In genomic region chr15:53036641-53037040, GRCh38 we compare ENCODE assay signal across 30 cellular contexts.
"Had no signal": no experiment of that assay in that cellular context is flagged by ENCODE, and none has a peak within 500 bp of the region (broad histone marks: within the 10 kb centered on the region; RNA-seq: fewer than 3 reads in every experiment).

No MANE protein-coding gene starts in this region.

- H3K27me3 Mint-ChIP-seq: activated CD4-positive, alpha-beta memory T cell treated with anti-CD3 and anti-CD28 coated beads, Interleukin-2, amount 10 ng/mL, durations not matched to agents 7 days and 5 days; activated CD4-positive, alpha-beta T cell treated with anti-CD3 and anti-CD28 coated beads, Interleukin-2, amount 10 ng/mL, durations not matched to agents 7 days and 5 days; activated naive CD4-positive, alpha-beta T cell treated with anti-CD3 and anti-CD28 coated beads, Interleukin-2, amount 10 ng/mL, durations not matched to agents 7 days and 5 days; activated naive CD8-positive, alpha-beta T cell treated with anti-CD3 and anti-CD28 coated beads, Interleukin-2, amount 10 ng/mL, durations not matched to agents 7 days and 5 days had no signal

- ATAC-seq: activated naive CD4-positive, alpha-beta T cell treated with anti-CD3 and anti-CD28 coated beads, Interleukin-2, amount 50 U/mL, for 72 hours; activated T-cell treated with anti-CD3 and anti-CD28 coated beads, Interleukin-2, amount 50 U/mL, for 72 hours; effector memory CD8-positive, alpha-beta T cell; gastroesophageal sphincter; heart right ventricle; T-helper 17 cell had no signal

- DNase-seq: activated CD4-positive, alpha-beta memory T cell treated with anti-CD3 and anti-CD28 coated beads, Interleukin-2, amount 10 ng/mL, durations not matched to agents 7 days and 5 days; activated CD4-positive, alpha-beta T cell treated with anti-CD3 and anti-CD28 coated beads for 1 hour; activated CD4-positive, alpha-beta T cell treated with anti-CD3 and anti-CD28 coated beads for 4 hours; activated CD4-positive, alpha-beta T cell treated with anti-CD3 and anti-CD28 coated beads, Interleukin-2, amount 10 ng/mL, durations not matched to agents 7 days and 5 days; activated CD4-positive, alpha-beta T cell treated with anti-CD3 and anti-CD28 coated beads, Interleukin-2, amount 50 U/mL, for 4 hours; activated CD8-positive, alpha-beta memory T cell treated with anti-CD3 and anti-CD28 coated beads, Interleukin-2, amount 50 U/mL, for 48 hours; activated gamma-delta T cell; activated naive CD4-positive, alpha-beta T cell; activated naive CD4-positive, alpha-beta T cell treated with anti-CD3 and anti-CD28 coated beads, Interleukin-2, amount 10 ng/mL, durations not matched to agents 7 days and 5 days; activated naive CD8-positive, alpha-beta T cell treated with anti-CD3 and anti-CD28 coated beads, Interleukin-2, amount 10 ng/mL, durations not matched to agents 7 days and 5 days; activated T-cell treated with anti-CD3 and anti-CD28 coated beads for 4 hours; activated T-cell treated with anti-CD3 and anti-CD28 coated beads, Interleukin-2, amount 50 U/mL, for 24 hours; activated T-cell treated with anti-CD3 and anti-CD28 coated beads, Interleukin-2, amount 50 U/mL, for 72 hours; dermis blood vessel endothelial cell; effector CD4-positive, alpha-beta T cell; effector memory CD8-positive, alpha-beta T cell; esophagus squamous epithelium; foreskin melanocyte; heart right ventricle; T-helper 1 cell; T-helper 17 cell; T1000 had no signal

- H3K36me3 Mint-ChIP-seq: activated naive CD4-positive, alpha-beta T cell treated with anti-CD3 and anti-CD28 coated beads, Interleukin-2, amount 10 ng/mL, durations not matched to agents 7 days and 5 days; activated naive CD4-positive, alpha-beta T cell treated with anti-CD3 and anti-CD28 coated beads, Interleukin-2, amount 50 U/mL, for 72 hours; activated naive CD8-positive, alpha-beta T cell treated with anti-CD3 and anti-CD28 coated beads, Interleukin-2, amount 10 ng/mL, durations not matched to agents 7 days and 5 days; brain had no signal

- H3K4me1 ChIP-seq: ascending aorta, esophagus squamous epithelium, gastroesophageal sphincter, heart right ventricle had no signal

- H3K4me3 ChIP-seq: ascending aorta, coronary artery, esophagus squamous epithelium, gastroesophageal sphincter, heart right ventricle had no signal

- H3K9me3 Mint-ChIP-seq: activated CD4-positive, alpha-beta memory T cell treated with anti-CD3 and anti-CD28 coated beads, Interleukin-2, amount 10 ng/mL, durations not matched to agents 7 days and 5 days; activated CD4-positive, alpha-beta T cell treated with anti-CD3 and anti-CD28 coated beads, Interleukin-2, amount 10 ng/mL, durations not matched to agents 7 days and 5 days; activated naive CD4-positive, alpha-beta T cell treated with anti-CD3 and anti-CD28 coated beads, Interleukin-2, amount 10 ng/mL, durations not matched to agents 7 days and 5 days; activated naive CD4-positive, alpha-beta T cell treated with anti-CD3 and anti-CD28 coated beads, Interleukin-2, amount 50 U/mL, for 72 hours; activated naive CD8-positive, alpha-beta T cell treated with anti-CD3 and anti-CD28 coated beads, Interleukin-2, amount 10 ng/mL, durations not matched to agents 7 days and 5 days; activated T-cell treated with anti-CD3 and anti-CD28 coated beads, Interleukin-2, amount 50 U/mL, for 24 hours; activated T-cell treated with anti-CD3 and anti-CD28 coated beads, Interleukin-2, amount 50 U/mL, for 72 hours; central memory CD8-positive, alpha-beta T cell; T-helper 2 cell treated with Interferon-gamma antibody and Interleukin-4, amounts not matched to agents 5 μg/mL and 100 μg/mL, for 36 hours had no signal

- H3K27ac Mint-ChIP-seq: activated CD4-positive, alpha-beta memory T cell treated with anti-CD3 and anti-CD28 coated beads, Interleukin-2, amount 10 ng/mL, durations not matched to agents 7 days and 5 days; activated CD4-positive, alpha-beta T cell treated with anti-CD3 and anti-CD28 coated beads, Interleukin-2, amount 10 ng/mL, durations not matched to agents 7 days and 5 days; activated naive CD4-positive, alpha-beta T cell treated with anti-CD3 and anti-CD28 coated beads, Interleukin-2, amount 10 ng/mL, durations not matched to agents 7 days and 5 days; activated naive CD4-positive, alpha-beta T cell treated with anti-CD3 and anti-CD28 coated beads, Interleukin-2, amount 50 U/mL, for 72 hours; activated naive CD8-positive, alpha-beta T cell treated with anti-CD3 and anti-CD28 coated beads, Interleukin-2, amount 10 ng/mL, durations not matched to agents 7 days and 5 days; activated T-cell treated with anti-CD3 and anti-CD28 coated beads, Interleukin-2, amount 50 U/mL, for 24 hours; activated T-cell treated with anti-CD3 and anti-CD28 coated beads, Interleukin-2, amount 50 U/mL, for 72 hours; brain; effector memory CD8-positive, alpha-beta T cell; T-helper 17 cell; T-helper 2 cell treated with Interferon-gamma antibody and Interleukin-4, amounts not matched to agents 5 μg/mL and 100 μg/mL, for 36 hours had no signal

- H3K4me3 Mint-ChIP-seq: activated CD4-positive, alpha-beta memory T cell treated with anti-CD3 and anti-CD28 coated beads, Interleukin-2, amount 10 ng/mL, durations not matched to agents 7 days and 5 days; activated CD4-positive, alpha-beta T cell treated with anti-CD3 and anti-CD28 coated beads, Interleukin-2, amount 10 ng/mL, durations not matched to agents 7 days and 5 days; activated naive CD4-positive, alpha-beta T cell treated with anti-CD3 and anti-CD28 coated beads, Interleukin-2, amount 10 ng/mL, durations not matched to agents 7 days and 5 days; activated naive CD8-positive, alpha-beta T cell treated with anti-CD3 and anti-CD28 coated beads, Interleukin-2, amount 10 ng/mL, durations not matched to agents 7 days and 5 days; activated T-cell treated with anti-CD3 and anti-CD28 coated beads, Interleukin-2, amount 50 U/mL, for 24 hours; activated T-cell treated with anti-CD3 and anti-CD28 coated beads, Interleukin-2, amount 50 U/mL, for 72 hours; brain; central memory CD8-positive, alpha-beta T cell; effector memory CD8-positive, alpha-beta T cell; T-helper 17 cell; T-helper 2 cell treated with Interferon-gamma antibody and Interleukin-4, amounts not matched to agents 5 μg/mL and 100 μg/mL, for 36 hours had no signal

- H3K27ac ChIP-seq: ascending aorta, coronary artery, epithelial cell of prostate, esophagus squamous epithelium, gastroesophageal sphincter, heart right ventricle had no signal

- H3K36me3 ChIP-seq: ascending aorta, esophagus squamous epithelium, gastroesophageal sphincter, heart right ventricle had no signal

- H3K4me1 Mint-ChIP-seq: activated CD4-positive, alpha-beta memory T cell treated with anti-CD3 and anti-CD28 coated beads, Interleukin-2, amount 10 ng/mL, durations not matched to agents 7 days and 5 days; activated CD4-positive, alpha-beta T cell treated with anti-CD3 and anti-CD28 coated beads, Interleukin-2, amount 10 ng/mL, durations not matched to agents 7 days and 5 days; activated naive CD4-positive, alpha-beta T cell treated with anti-CD3 and anti-CD28 coated beads, Interleukin-2, amount 10 ng/mL, durations not matched to agents 7 days and 5 days; activated naive CD8-positive, alpha-beta T cell treated with anti-CD3 and anti-CD28 coated beads, Interleukin-2, amount 10 ng/mL, durations not matched to agents 7 days and 5 days; brain; central memory CD8-positive, alpha-beta T cell; T-helper 17 cell had no signal

- H3K27me3 ChIP-seq: ascending aorta had no signal
